In genomic region chr2:11784747-11785610, GRCh38 we compare ENCODE assay signal across 8 cellular contexts. TPM values are rescaled to one million over a fixed set of nuclear protein-coding genes. Genes with fewer than 3 reads are reported as not detected.
DNase-seq lines count a peak whose midpoint lies in the region; ATAC-seq and TF ChIP-seq lines count a peak whose summit lies in the region.

No MANE protein-coding gene starts in this region.

- no peak overlapping the region for H3K27ac Mint-ChIP-seq in endothelial cell (ENCODE audit: unreplicated experiment)
- H3K27ac Mint-ChIP-seq in stimulated activated effector memory CD8-positive, alpha-beta T cell treated with anti-CD3 and anti-CD28 coated beads, Interleukin-12 subunit alpha, Interleukin-12 subunit beta, amount 100 ng/mL, for 72 hours, result no peak overlapping the region

- peaks cover 38% of the 10 kb centered on the region for H3K36me3 Mint-ChIP-seq in endothelial cell (ENCODE audit: low read depth, unreplicated experiment)
- H3K36me3 Mint-ChIP-seq in stimulated activated effector memory CD8-positive, alpha-beta T cell treated with anti-CD3 and anti-CD28 coated beads, Interleukin-12 subunit alpha, Interleukin-12 subunit beta, amount 100 ng/mL, for 72 hours, result peaks cover 100% of the 10 kb centered on the region

- H3K4me3 ChIP-seq in DND-41 (ENCODE audit: low read depth in 1 of 2, low read length in 2 of 2) (no peak overlapping the region), mesendoderm (ENCODE audit: low read length) (no peak overlapping the region)

- H3K36me3 ChIP-seq in DND-41 (ENCODE audit: insufficient read depth, low read length) (peaks cover 92% of the 10 kb centered on the region), mesendoderm (ENCODE audit: control insufficient read depth, insufficient read depth, low read length) (peaks cover 5% of the 10 kb centered on the region)

- no peaks in the 10 kb centered on the region for H4K20me1 ChIP-seq in DND-41 (ENCODE audit: insufficient read depth, low read length)

- H3K4ac ChIP-seq in mesendoderm (ENCODE audit: low read depth, low read length), result no peak overlapping the region

- H2AFZ ChIP-seq in DND-41 (ENCODE audit: low read depth, low read length), result no peak overlapping the region

- H3K79me2 ChIP-seq in DND-41 (ENCODE audit: insufficient read depth, low read length) (no peaks in the 10 kb centered on the region), mesendoderm (ENCODE audit: control insufficient read depth, insufficient read depth, low read length) (no peaks in the 10 kb centered on the region)

- H2BK15ac ChIP-seq in mesendoderm (replicated peaks; ENCODE audit: low read depth), result no peak overlapping the region

- no CpG with 5 or more reads among the region's 50 CpGs for WGBS in mesendoderm (ENCODE audit: extremely low coverage, insufficient coverage, low lambda C conversion rate)

- no peaks in the 10 kb centered on the region for H3K4me1 Mint-ChIP-seq in endothelial cell (ENCODE audit: unreplicated experiment)
- peaks cover 12% of the 10 kb centered on the region for H3K4me1 Mint-ChIP-seq in stimulated activated effector memory CD8-positive, alpha-beta T cell treated with anti-CD3 and anti-CD28 coated beads, Interleukin-12 subunit alpha, Interleukin-12 subunit beta, amount 100 ng/mL, for 72 hours

- no peak overlapping the region for H2BK5ac ChIP-seq in mesendoderm (ENCODE audit: low read length)

- H3K23ac ChIP-seq in mesendoderm (ENCODE audit: low read length), result no peak overlapping the region

- no peaks in the 10 kb centered on the region for H3K79me1 ChIP-seq in mesendoderm (ENCODE audit: low read length)

- H4K5ac ChIP-seq in mesendoderm (ENCODE audit: low read length), result no peak overlapping the region

- ATAC-seq in DND-41 (ENCODE audit: insufficient read depth, low read depth) (peak; percentile 85), GM21367 (IDR thresholded peaks at IDR 0.05; ENCODE audit: unreplicated experiment) (no peak), GM18502 (IDR thresholded peaks at IDR 0.05; ENCODE audit: poor library complexity, unreplicated experiment) (no peak)
- peak; percentile 48 for ATAC-seq in stimulated activated effector memory CD8-positive, alpha-beta T cell treated with anti-CD3 and anti-CD28 coated beads, Interleukin-12 subunit alpha, Interleukin-12 subunit beta, amount 100 ng/mL, for 72 hours

- peak overlapping the region; percentile 16 for H3K4me3 Mint-ChIP-seq in endothelial cell (ENCODE audit: unreplicated experiment)
- H3K4me3 Mint-ChIP-seq in stimulated activated effector memory CD8-positive, alpha-beta T cell treated with anti-CD3 and anti-CD28 coated beads, Interleukin-12 subunit alpha, Interleukin-12 subunit beta, amount 100 ng/mL, for 72 hours, result no peak overlapping the region

- H3K9ac ChIP-seq in DND-41 (ENCODE audit: low read depth, low read length) (no peak overlapping the region), mesendoderm (ENCODE audit: low read length) (peak overlapping the region; percentile 46)

- no peak overlapping the region for H3K18ac ChIP-seq in mesendoderm (ENCODE audit: low read length)

- no peak overlapping the region for H3K27ac ChIP-seq in DND-41 (ENCODE audit: low read length)
- H3K27ac ChIP-seq in mesendoderm (ENCODE audit: low read depth, low read length), result no peak overlapping the region

- DNase-seq in DND-41 (peak; percentile 49), LHCN-M2 (ENCODE audit: low read depth) (peak; percentile 52), endothelial cell (ENCODE audit: low spot score) (peak; percentile 70), mesendoderm (peak; percentile 62)
- peak; percentile 50 for DNase-seq in activated CD8-positive, alpha-beta memory T cell treated with anti-CD3 and anti-CD28 coated beads, Interleukin-2, amount 50 U/mL, for 4 hours
- peak; percentile 50 to 69 for DNase-seq in stimulated activated effector memory CD8-positive, alpha-beta T cell treated with anti-CD3 and anti-CD28 coated beads, Interleukin-12 subunit alpha, Interleukin-12 subunit beta, amount 100 ng/mL, for 72 hours (ENCODE audit: low spot score in 2 of 2)

- H3K27me3 Mint-ChIP-seq in endothelial cell (ENCODE audit: unreplicated experiment), result peaks cover 5% of the 10 kb centered on the region

- H3K27me3 ChIP-seq in DND-41 (ENCODE audit: insufficient read depth, low read length, poor library complexity) (no peaks in the 10 kb centered on the region), mesendoderm (ENCODE audit: insufficient read depth, low read length, poor library complexity) (no peaks in the 10 kb centered on the region)

- H3K4me2 ChIP-seq in DND-41 (ENCODE audit: insufficient read depth, low read length) (no peak overlapping the region), mesendoderm (ENCODE audit: low read length) (peak overlapping the region; percentile 63)

- TF ChIP-seq CTCF in DND-41 (IDR thresholded peaks at IDR 0.05; ENCODE audit: borderline replicate concordance, extremely low read depth, low read length, poor library complexity, severe bottlenecking) (peak; percentile 87), endothelial cell (IDR thresholded peaks at IDR 0.05; ENCODE audit: unreplicated experiment) (peak; percentile 97)

- H3K4me1 ChIP-seq in DND-41 (ENCODE audit: insufficient read depth, low read length) (no peaks in the 10 kb centered on the region), mesendoderm (ENCODE audit: control insufficient read depth, low read depth, low read length) (no peaks in the 10 kb centered on the region)

- no peaks in the 10 kb centered on the region for H3K9me3 ChIP-seq in DND-41 (ENCODE audit: insufficient read depth, low read length, severe bottlenecking)

- H4K8ac ChIP-seq in mesendoderm (ENCODE audit: low read depth, low read length), result no peak overlapping the region

- no peak overlapping the region for H2BK120ac ChIP-seq in mesendoderm (ENCODE audit: low read depth, low read length)

- H2AK5ac ChIP-seq in mesendoderm (ENCODE audit: low read length), result no peak overlapping the region

- H3K9me3 Mint-ChIP-seq in endothelial cell (ENCODE audit: unreplicated experiment), result no peaks in the 10 kb centered on the region
- H3K9me3 Mint-ChIP-seq in stimulated activated effector memory CD8-positive, alpha-beta T cell treated with anti-CD3 and anti-CD28 coated beads, Interleukin-12 subunit alpha, Interleukin-12 subunit beta, amount 100 ng/mL, for 72 hours, result no peaks in the 10 kb centered on the region

- H3K56ac ChIP-seq in mesendoderm (ENCODE audit: low read length), result peak overlapping the region; percentile 73

RNA-seq across cellular contexts. Expression of gene LPIN1, which starts 38.5 kb away (rescaled TPM):
- total RNA-seq in LHCN-M2 (2014; rRNA removed) (12.1 and 15.7 TPM in 2 replicates), endothelial cell (ENCODE audit: unreplicated experiment) (16.4 TPM)
- polyA plus RNA-seq in LHCN-M2 (2012), result 6.0 TPM
- polyA plus RNA-seq in mesendoderm (2013, experiment 1 of 2), result 1.9 TPM
- 1.8 TPM for polyA plus RNA-seq in mesendoderm (2013, experiment 2 of 2)

Comparison
In these comparisons a context has a peak if more than half of its experiments do, and no peak if none do; other contexts are left out.
1. ATAC-seq: peak in DND-41 (single experiment) and stimulated activated effector memory CD8-positive, alpha-beta T cell treated with anti-CD3 and anti-CD28 coated beads, Interleukin-12 subunit alpha, Interleukin-12 subunit beta, amount 100 ng/mL, for 72 hours (single experiment); none in GM21367 (single experiment) and GM18502 (single experiment).
2. Peak in every context shown above with its lines, with median percentiles within 50 percentile points of each other: DNase-seq.